In the genomic region with DNA sequence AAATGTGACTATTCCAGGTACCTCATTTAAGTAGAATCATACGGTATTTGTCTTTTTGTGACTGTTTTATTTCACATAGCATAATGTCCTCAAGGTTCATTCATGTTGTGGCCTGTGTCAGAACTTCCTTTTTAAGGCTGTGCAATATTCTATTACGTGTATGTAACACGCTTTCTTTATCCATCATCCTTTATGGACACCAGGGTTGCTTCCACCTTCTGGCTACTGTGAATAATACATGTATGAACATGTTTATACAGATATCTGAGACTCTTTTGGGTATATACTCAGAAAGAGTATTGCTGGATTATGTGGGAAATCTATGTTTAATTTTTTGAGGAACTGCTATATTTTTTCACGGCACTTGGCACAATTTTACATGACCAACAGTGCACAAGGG, we compare ENCODE assay signal across 1 cellular context.
TF ChIP-seq lines count a peak whose summit lies in the region.

No MANE protein-coding gene starts in this region.

TF ChIP-seq in GM12878, 131 proteins besides CTCF, POLR2A, EP300 and RAD21:
- TF ChIP-seq, protein P1, sequence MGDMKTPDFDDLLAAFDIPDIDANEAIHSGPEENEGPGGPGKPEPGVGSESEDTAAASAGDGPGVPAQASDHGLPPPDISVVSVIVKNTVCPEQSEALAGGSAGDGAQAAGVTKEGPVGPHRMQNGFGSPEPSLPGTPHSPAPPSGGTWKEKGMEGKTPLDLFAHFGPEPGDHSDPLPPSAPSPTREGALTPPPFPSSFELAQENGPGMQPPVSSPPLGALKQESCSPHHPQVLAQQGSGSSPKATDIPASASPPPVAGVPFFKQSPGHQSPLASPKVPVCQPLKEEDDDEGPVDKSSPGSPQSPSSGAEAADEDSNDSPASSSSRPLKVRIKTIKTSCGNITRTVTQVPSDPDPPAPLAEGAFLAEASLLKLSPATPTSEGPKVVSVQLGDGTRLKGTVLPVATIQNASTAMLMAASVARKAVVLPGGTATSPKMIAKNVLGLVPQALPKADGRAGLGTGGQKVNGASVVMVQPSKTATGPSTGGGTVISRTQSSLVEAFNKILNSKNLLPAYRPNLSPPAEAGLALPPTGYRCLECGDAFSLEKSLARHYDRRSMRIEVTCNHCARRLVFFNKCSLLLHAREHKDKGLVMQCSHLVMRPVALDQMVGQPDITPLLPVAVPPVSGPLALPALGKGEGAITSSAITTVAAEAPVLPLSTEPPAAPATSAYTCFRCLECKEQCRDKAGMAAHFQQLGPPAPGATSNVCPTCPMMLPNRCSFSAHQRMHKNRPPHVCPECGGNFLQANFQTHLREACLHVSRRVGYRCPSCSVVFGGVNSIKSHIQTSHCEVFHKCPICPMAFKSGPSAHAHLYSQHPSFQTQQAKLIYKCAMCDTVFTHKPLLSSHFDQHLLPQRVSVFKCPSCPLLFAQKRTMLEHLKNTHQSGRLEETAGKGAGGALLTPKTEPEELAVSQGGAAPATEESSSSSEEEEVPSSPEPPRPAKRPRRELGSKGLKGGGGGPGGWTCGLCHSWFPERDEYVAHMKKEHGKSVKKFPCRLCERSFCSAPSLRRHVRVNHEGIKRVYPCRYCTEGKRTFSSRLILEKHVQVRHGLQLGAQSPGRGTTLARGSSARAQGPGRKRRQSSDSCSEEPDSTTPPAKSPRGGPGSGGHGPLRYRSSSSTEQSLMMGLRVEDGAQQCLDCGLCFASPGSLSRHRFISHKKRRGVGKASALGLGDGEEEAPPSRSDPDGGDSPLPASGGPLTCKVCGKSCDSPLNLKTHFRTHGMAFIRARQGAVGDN (IDR thresholded peaks at IDR 0.05) = no peak
- no peak for TF ChIP-seq TCF7 (IDR thresholded peaks at IDR 0.05; ENCODE audit: borderline replicate concordance)
- no peak for TF ChIP-seq IKZF1 (conservative IDR thresholded peaks at IDR 0.05)
- no peak for TF ChIP-seq POLR2AphosphoS2 (IDR thresholded peaks at IDR 0.05; ENCODE audit: low read depth, low read length)
- no peak for TF ChIP-seq STAT3 (IDR thresholded peaks at IDR 0.05; ENCODE audit: low read depth, low read length)
- no peak for TF ChIP-seq ESRRA (IDR thresholded peaks at IDR 0.05; ENCODE audit: low read length)
- TF ChIP-seq, protein P2, sequence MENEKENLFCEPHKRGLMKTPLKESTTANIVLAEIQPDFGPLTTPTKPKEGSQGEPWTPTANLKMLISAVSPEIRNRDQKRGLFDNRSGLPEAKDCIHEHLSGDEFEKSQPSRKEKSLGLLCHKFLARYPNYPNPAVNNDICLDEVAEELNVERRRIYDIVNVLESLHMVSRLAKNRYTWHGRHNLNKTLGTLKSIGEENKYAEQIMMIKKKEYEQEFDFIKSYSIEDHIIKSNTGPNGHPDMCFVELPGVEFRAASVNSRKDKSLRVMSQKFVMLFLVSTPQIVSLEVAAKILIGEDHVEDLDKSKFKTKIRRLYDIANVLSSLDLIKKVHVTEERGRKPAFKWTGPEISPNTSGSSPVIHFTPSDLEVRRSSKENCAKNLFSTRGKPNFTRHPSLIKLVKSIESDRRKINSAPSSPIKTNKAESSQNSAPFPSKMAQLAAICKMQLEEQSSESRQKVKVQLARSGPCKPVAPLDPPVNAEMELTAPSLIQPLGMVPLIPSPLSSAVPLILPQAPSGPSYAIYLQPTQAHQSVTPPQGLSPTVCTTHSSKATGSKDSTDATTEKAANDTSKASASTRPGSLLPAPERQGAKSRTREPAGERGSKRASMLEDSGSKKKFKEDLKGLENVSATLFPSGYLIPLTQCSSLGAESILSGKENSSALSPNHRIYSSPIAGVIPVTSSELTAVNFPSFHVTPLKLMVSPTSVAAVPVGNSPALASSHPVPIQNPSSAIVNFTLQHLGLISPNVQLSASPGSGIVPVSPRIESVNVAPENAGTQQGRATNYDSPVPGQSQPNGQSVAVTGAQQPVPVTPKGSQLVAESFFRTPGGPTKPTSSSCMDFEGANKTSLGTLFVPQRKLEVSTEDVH (IDR thresholded peaks at IDR 0.05; ENCODE audit: low read depth, partially characterized antibody) = no peak
- TF ChIP-seq MEF2A (IDR thresholded peaks at IDR 0.05; ENCODE audit: insufficient read depth, low read depth, low read length) = no peak
- no peak for TF ChIP-seq MYB (IDR thresholded peaks at IDR 0.05; ENCODE audit: borderline replicate concordance, low read depth, low read length)
- TF ChIP-seq CEBPB (IDR thresholded peaks at IDR 0.05; ENCODE audit: borderline replicate concordance in 1 of 2, low read depth in 2 of 2, low read length in 2 of 2) = no peak
- TF ChIP-seq, protein P3, sequence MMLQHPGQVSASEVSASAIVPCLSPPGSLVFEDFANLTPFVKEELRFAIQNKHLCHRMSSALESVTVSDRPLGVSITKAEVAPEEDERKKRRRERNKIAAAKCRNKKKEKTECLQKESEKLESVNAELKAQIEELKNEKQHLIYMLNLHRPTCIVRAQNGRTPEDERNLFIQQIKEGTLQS (IDR thresholded peaks at IDR 0.05; ENCODE audit: borderline replicate concordance, extremely low read depth, low read depth, low read length) = no peak
